Comparison of ENCODE assay signal across 1 cellular context in the genomic region with DNA sequence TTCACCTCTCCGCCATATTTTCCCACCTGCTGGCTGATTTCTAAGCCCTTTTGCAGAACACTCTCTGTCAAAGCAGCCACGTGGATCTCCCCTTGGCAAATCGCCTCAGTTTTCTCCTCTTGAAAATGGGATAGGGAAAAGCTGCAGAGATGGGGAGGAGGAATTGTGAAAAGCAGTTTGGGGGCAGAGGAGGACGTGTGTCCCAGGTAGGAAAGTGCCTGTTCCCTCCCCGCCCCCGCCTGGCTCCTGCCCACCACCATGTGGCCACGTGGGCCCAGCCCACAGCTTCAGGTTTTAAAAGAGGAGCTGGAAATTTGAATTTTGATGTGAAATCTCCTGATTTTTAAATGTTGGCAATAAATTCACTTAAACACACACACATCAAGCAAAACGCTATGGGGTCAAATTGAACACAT.
TF ChIP-seq lines count a peak whose summit lies in the region.

No MANE protein-coding gene starts in this region.

TF ChIP-seq in HepG2, 621 proteins besides CTCF, POLR2A, EP300 and RAD21 (continued from another document and continues in another):
- no peak for TF ChIP-seq FOXJ3 (CRISPR knock-in tag; IDR thresholded peaks at IDR 0.05; ENCODE audit: borderline replicate concordance)
- TF ChIP-seq ZC3H13 (CRISPR knock-in tag; IDR thresholded peaks at IDR 0.05): peak; percentile 58; the same call in 1 of the 2 replicates
- TF ChIP-seq, protein P1, sequence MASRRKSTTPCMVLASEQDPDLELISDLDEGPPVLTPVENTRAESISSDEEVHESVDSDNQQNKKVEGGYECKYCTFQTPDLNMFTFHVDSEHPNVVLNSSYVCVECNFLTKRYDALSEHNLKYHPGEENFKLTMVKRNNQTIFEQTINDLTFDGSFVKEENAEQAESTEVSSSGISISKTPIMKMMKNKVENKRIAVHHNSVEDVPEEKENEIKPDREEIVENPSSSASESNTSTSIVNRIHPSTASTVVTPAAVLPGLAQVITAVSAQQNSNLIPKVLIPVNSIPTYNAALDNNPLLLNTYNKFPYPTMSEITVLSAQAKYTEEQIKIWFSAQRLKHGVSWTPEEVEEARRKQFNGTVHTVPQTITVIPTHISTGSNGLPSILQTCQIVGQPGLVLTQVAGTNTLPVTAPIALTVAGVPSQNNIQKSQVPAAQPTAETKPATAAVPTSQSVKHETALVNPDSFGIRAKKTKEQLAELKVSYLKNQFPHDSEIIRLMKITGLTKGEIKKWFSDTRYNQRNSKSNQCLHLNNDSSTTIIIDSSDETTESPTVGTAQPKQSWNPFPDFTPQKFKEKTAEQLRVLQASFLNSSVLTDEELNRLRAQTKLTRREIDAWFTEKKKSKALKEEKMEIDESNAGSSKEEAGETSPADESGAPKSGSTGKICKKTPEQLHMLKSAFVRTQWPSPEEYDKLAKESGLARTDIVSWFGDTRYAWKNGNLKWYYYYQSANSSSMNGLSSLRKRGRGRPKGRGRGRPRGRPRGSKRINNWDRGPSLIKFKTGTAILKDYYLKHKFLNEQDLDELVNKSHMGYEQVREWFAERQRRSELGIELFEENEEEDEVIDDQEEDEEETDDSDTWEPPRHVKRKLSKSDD (CRISPR knock-in tag; IDR thresholded peaks at IDR 0.05; ENCODE audit: low read depth): 0 out of 2 replicates have a peak, but pooled peaks have one; percentile 14
- no peak for TF ChIP-seq ZNF746 (CRISPR knock-in tag; IDR thresholded peaks at IDR 0.05)
- peak; percentile 86; the same call in 1 of the 2 replicates for TF ChIP-seq ZNF605 (CRISPR knock-in tag; IDR thresholded peaks at IDR 0.05)
- TF ChIP-seq ZNF136 (CRISPR knock-in tag; IDR thresholded peaks at IDR 0.05; ENCODE audit: low read depth): peak; percentile 78; the same call in 1 of the 2 replicates
- TF ChIP-seq ZKSCAN1 (IDR thresholded peaks at IDR 0.05; ENCODE audit: low read length): 0 out of 2 replicates have a peak, but pooled peaks have one; percentile 26
- TF ChIP-seq, protein P2, sequence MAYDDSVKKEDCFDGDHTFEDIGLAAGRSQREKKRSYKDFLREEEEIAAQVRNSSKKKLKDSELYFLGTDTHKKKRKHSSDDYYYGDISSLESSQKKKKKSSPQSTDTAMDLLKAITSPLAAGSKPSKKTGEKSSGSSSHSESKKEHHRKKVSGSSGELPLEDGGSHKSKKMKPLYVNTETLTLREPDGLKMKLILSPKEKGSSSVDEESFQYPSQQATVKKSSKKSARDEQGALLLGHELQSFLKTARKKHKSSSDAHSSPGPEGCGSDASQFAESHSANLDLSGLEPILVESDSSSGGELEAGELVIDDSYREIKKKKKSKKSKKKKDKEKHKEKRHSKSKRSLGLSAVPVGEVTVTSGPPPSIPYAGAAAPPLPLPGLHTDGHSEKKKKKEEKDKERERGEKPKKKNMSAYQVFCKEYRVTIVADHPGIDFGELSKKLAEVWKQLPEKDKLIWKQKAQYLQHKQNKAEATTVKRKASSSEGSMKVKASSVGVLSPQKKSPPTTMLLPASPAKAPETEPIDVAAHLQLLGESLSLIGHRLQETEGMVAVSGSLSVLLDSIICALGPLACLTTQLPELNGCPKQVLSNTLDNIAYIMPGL (CRISPR knock-in tag; IDR thresholded peaks at IDR 0.05; ENCODE audit: borderline replicate concordance in 1 of 2, low read depth in 1 of 2): no peak; a peak in 1 of 4 replicates
- TF ChIP-seq, protein P3, sequence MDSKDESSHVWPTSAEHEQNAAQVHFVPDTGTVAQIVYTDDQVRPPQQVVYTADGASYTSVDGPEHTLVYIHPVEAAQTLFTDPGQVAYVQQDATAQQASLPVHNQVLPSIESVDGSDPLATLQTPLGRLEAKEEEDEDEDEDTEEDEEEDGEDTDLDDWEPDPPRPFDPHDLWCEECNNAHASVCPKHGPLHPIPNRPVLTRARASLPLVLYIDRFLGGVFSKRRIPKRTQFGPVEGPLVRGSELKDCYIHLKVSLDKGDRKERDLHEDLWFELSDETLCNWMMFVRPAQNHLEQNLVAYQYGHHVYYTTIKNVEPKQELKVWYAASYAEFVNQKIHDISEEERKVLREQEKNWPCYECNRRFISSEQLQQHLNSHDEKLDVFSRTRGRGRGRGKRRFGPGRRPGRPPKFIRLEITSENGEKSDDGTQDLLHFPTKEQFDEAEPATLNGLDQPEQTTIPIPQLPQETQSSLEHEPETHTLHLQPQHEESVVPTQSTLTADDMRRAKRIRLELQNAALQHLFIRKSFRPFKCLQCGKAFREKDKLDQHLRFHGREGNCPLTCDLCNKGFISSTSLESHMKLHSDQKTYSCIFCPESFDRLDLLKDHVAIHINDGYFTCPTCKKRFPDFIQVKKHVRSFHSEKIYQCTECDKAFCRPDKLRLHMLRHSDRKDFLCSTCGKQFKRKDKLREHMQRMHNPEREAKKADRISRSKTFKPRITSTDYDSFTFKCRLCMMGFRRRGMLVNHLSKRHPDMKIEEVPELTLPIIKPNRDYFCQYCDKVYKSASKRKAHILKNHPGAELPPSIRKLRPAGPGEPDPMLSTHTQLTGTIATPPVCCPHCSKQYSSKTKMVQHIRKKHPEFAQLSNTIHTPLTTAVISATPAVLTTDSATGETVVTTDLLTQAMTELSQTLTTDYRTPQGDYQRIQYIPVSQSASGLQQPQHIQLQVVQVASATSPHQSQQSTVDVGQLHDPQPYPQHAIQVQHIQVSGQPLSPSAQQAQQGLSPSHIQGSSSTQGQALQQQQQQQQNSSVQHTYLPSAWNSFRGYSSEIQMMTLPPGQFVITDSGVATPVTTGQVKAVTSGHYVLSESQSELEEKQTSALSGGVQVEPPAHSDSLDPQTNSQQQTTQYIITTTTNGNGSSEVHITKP (CRISPR knock-in tag; IDR thresholded peaks at IDR 0.05; ENCODE audit: low read depth): no peak
- TF ChIP-seq BRCA1 (CRISPR knock-in tag; IDR thresholded peaks at IDR 0.05): no peak
- TF ChIP-seq SMAD3 (CRISPR knock-in tag; IDR thresholded peaks at IDR 0.05): no peak
- TF ChIP-seq, protein P4, sequence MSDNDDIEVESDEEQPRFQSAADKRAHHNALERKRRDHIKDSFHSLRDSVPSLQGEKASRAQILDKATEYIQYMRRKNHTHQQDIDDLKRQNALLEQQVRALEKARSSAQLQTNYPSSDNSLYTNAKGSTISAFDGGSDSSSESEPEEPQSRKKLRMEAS (IDR thresholded peaks at IDR 0.05): peak; percentile 92
- TF ChIP-seq, protein P5, sequence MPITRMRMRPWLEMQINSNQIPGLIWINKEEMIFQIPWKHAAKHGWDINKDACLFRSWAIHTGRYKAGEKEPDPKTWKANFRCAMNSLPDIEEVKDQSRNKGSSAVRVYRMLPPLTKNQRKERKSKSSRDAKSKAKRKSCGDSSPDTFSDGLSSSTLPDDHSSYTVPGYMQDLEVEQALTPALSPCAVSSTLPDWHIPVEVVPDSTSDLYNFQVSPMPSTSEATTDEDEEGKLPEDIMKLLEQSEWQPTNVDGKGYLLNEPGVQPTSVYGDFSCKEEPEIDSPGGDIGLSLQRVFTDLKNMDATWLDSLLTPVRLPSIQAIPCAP (CRISPR knock-in tag; IDR thresholded peaks at IDR 0.05; ENCODE audit: low read depth): no peak
- no peak; the same call in 1 of the 2 replicates for TF ChIP-seq THAP11 (CRISPR knock-in tag; IDR thresholded peaks at IDR 0.05)
- TF ChIP-seq, protein P6, sequence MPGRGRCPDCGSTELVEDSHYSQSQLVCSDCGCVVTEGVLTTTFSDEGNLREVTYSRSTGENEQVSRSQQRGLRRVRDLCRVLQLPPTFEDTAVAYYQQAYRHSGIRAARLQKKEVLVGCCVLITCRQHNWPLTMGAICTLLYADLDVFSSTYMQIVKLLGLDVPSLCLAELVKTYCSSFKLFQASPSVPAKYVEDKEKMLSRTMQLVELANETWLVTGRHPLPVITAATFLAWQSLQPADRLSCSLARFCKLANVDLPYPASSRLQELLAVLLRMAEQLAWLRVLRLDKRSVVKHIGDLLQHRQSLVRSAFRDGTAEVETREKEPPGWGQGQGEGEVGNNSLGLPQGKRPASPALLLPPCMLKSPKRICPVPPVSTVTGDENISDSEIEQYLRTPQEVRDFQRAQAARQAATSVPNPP (CRISPR knock-in tag; IDR thresholded peaks at IDR 0.05): 0 out of 2 replicates have a peak, but pooled peaks have one; percentile 50
- TF ChIP-seq ZNF772 (CRISPR knock-in tag; IDR thresholded peaks at IDR 0.05): no peak
- TF ChIP-seq RBFOX2 (IDR thresholded peaks at IDR 0.05; ENCODE audit: low read depth, low read length): peak; percentile 45; the same call in 1 of the 2 replicates
- TF ChIP-seq, protein P7, sequence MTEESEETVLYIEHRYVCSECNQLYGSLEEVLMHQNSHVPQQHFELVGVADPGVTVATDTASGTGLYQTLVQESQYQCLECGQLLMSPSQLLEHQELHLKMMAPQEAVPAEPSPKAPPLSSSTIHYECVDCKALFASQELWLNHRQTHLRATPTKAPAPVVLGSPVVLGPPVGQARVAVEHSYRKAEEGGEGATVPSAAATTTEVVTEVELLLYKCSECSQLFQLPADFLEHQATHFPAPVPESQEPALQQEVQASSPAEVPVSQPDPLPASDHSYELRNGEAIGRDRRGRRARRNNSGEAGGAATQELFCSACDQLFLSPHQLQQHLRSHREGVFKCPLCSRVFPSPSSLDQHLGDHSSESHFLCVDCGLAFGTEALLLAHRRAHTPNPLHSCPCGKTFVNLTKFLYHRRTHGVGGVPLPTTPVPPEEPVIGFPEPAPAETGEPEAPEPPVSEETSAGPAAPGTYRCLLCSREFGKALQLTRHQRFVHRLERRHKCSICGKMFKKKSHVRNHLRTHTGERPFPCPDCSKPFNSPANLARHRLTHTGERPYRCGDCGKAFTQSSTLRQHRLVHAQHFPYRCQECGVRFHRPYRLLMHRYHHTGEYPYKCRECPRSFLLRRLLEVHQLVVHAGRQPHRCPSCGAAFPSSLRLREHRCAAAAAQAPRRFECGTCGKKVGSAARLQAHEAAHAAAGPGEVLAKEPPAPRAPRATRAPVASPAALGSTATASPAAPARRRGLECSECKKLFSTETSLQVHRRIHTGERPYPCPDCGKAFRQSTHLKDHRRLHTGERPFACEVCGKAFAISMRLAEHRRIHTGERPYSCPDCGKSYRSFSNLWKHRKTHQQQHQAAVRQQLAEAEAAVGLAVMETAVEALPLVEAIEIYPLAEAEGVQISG (CRISPR knock-in tag; IDR thresholded peaks at IDR 0.05): no peak
- no peak for TF ChIP-seq ATF7 (IDR thresholded peaks at IDR 0.05)
- no peak for TF ChIP-seq ATF7 (CRISPR knock-in tag; IDR thresholded peaks at IDR 0.05)
- no peak for TF ChIP-seq ZNF841 (CRISPR knock-in tag; IDR thresholded peaks at IDR 0.05; ENCODE audit: borderline replicate concordance)
- no peak for TF ChIP-seq SRSF1 (optimal IDR thresholded peaks at IDR 0.05; ENCODE audit: low read depth, low read length)
- TF ChIP-seq NFE2 (CRISPR knock-in tag; IDR thresholded peaks at IDR 0.05): no peak
- no peak for TF ChIP-seq ZNF33A (CRISPR knock-in tag; IDR thresholded peaks at IDR 0.05; ENCODE audit: borderline replicate concordance)
- no peak for TF ChIP-seq CHD2 (IDR thresholded peaks at IDR 0.05; ENCODE audit: low read depth, low read length)
- no peak for TF ChIP-seq POLR2G (IDR thresholded peaks at IDR 0.05; ENCODE audit: low read depth, low read length)
- TF ChIP-seq HMG20B (CRISPR knock-in tag; conservative IDR thresholded peaks at IDR 0.05): no peak
- TF ChIP-seq ZNF354B (CRISPR knock-in tag; IDR thresholded peaks at IDR 0.05): peak; percentile 52; the same call in 1 of the 2 replicates
- no peak for TF ChIP-seq ZNF644 (CRISPR knock-in tag; IDR thresholded peaks at IDR 0.05; ENCODE audit: low read depth)
- TF ChIP-seq XRCC5 (optimal IDR thresholded peaks at IDR 0.05; ENCODE audit: low read length): no peak
- TF ChIP-seq SMAD9 (CRISPR knock-in tag; IDR thresholded peaks at IDR 0.05): 0 out of 2 replicates have a peak, but pooled peaks have one; percentile 23
- 0 out of 2 replicates have a peak, but pooled peaks have one; percentile 1 for TF ChIP-seq ZNF329 (CRISPR knock-in tag; IDR thresholded peaks at IDR 0.05; ENCODE audit: low read depth)
- TF ChIP-seq, protein P8, sequence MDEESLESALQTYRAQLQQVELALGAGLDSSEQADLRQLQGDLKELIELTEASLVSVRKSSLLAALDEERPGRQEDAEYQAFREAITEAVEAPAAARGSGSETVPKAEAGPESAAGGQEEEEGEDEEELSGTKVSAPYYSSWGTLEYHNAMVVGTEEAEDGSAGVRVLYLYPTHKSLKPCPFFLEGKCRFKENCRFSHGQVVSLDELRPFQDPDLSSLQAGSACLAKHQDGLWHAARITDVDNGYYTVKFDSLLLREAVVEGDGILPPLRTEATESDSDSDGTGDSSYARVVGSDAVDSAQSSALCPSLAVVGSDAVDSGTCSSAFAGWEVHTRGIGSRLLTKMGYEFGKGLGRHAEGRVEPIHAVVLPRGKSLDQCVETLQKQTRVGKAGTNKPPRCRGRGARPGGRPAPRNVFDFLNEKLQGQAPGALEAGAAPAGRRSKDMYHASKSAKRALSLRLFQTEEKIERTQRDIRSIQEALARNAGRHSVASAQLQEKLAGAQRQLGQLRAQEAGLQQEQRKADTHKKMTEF (CRISPR knock-in tag; IDR thresholded peaks at IDR 0.05): no peak
- no peak for TF ChIP-seq KAT7 (CRISPR knock-in tag; IDR thresholded peaks at IDR 0.05; ENCODE audit: borderline replicate concordance)
- TF ChIP-seq, protein P9, sequence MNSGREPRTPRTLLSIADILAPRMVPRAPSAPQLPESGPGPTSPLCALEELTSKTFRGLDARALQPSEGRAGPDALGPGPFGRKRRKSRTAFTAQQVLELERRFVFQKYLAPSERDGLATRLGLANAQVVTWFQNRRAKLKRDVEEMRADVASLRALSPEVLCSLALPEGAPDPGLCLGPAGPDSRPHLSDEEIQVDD (CRISPR knock-in tag; IDR thresholded peaks at IDR 0.05; ENCODE audit: borderline replicate concordance): no peak
- TF ChIP-seq LCORL (IDR thresholded peaks at IDR 0.05): no peak
- TF ChIP-seq LCORL (CRISPR knock-in tag; IDR thresholded peaks at IDR 0.05): no peak; the same call in 1 of the 2 replicates
- TF ChIP-seq ARHGAP35 (CRISPR knock-in tag; IDR thresholded peaks at IDR 0.05; ENCODE audit: borderline replicate concordance): no peak
- TF ChIP-seq, protein P10, sequence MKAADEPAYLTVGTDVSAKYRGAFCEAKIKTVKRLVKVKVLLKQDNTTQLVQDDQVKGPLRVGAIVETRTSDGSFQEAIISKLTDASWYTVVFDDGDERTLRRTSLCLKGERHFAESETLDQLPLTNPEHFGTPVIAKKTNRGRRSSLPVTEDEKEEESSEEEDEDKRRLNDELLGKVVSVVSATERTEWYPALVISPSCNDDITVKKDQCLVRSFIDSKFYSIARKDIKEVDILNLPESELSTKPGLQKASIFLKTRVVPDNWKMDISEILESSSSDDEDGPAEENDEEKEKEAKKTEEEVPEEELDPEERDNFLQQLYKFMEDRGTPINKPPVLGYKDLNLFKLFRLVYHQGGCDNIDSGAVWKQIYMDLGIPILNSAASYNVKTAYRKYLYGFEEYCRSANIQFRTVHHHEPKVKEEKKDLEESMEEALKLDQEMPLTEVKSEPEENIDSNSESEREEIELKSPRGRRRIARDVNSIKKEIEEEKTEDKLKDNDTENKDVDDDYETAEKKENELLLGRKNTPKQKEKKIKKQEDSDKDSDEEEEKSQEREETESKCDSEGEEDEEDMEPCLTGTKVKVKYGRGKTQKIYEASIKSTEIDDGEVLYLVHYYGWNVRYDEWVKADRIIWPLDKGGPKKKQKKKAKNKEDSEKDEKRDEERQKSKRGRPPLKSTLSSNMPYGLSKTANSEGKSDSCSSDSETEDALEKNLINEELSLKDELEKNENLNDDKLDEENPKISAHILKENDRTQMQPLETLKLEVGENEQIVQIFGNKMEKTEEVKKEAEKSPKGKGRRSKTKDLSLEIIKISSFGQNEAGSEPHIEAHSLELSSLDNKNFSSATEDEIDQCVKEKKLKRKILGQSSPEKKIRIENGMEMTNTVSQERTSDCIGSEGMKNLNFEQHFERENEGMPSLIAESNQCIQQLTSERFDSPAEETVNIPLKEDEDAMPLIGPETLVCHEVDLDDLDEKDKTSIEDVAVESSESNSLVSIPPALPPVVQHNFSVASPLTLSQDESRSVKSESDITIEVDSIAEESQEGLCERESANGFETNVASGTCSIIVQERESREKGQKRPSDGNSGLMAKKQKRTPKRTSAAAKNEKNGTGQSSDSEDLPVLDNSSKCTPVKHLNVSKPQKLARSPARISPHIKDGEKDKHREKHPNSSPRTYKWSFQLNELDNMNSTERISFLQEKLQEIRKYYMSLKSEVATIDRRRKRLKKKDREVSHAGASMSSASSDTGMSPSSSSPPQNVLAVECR (CRISPR knock-in tag; IDR thresholded peaks at IDR 0.05; ENCODE audit: borderline replicate concordance): 0 out of 2 replicates have a peak, but pooled peaks have one; percentile 44
